In genomic region chrX:118117069-118117405, GRCh38 we compare ENCODE assay signal across 8 cellular contexts. TPM values are rescaled to one million over a fixed set of nuclear protein-coding genes. Genes with fewer than 3 reads are reported as not detected.
A peak's percentile ranks its signal among the peaks of the same experiment; 100 is the strongest.
DNase-seq lines count a peak whose midpoint lies in the region; ATAC-seq and TF ChIP-seq lines count a peak whose summit lies in the region.

No MANE protein-coding gene starts in this region.

- H3K4me1 Mint-ChIP-seq in CD4-positive, alpha-beta T cell (ENCODE audit: low read depth): peaks cover 19% of the 10 kb centered on the region
- peaks cover 6% of the 10 kb centered on the region for H3K4me1 Mint-ChIP-seq in chondrocyte (ENCODE audit: low read depth)

- H3K4me1 ChIP-seq in HUES48 (ENCODE audit: control insufficient read depth, insufficient read depth, low read length) (peaks cover 15% of the 10 kb centered on the region), mucosa of stomach (ENCODE audit: control insufficient read depth, insufficient read depth, low read length) (peaks cover 6% of the 10 kb centered on the region)

- H3K27ac Mint-ChIP-seq in CD4-positive, alpha-beta T cell: peak overlapping the region; percentile 61
- no peak overlapping the region for H3K27ac Mint-ChIP-seq in chondrocyte (ENCODE audit: unreplicated experiment)

- no peaks in the 10 kb centered on the region for H3K36me3 Mint-ChIP-seq in CD4-positive, alpha-beta T cell (ENCODE audit: low read depth)
- no peaks in the 10 kb centered on the region for H3K36me3 Mint-ChIP-seq in chondrocyte (ENCODE audit: low read depth)

- no peak for ATAC-seq in CD4-positive, alpha-beta T cell (ENCODE audit: poor library complexity)

- peak in 1 of 10 experiments; percentile 28 for DNase-seq in CD4-positive, alpha-beta T cell
- no peak for DNase-seq in chondrocyte (ENCODE audit: low spot score)
- DNase-seq in activated CD4-positive, CD25-positive, alpha-beta regulatory T cell treated with anti-CD3 and anti-CD28 coated beads, Interleukin-2, amount 50 U/mL, for 72 hours: no peak
- DNase-seq in NCI-H1930 (lab: John Stamatoyannopoulos, UW): no peak
- no peak for DNase-seq in COR-L47 (lab: John Stamatoyannopoulos, UW)
- no peak for DNase-seq in RPMI8226

- peak overlapping the region; percentile 30; the same call in 1 of the 2 replicates for H3K9ac ChIP-seq in HUES48 (ENCODE audit: low read depth, low read length)
- H3K9ac ChIP-seq in mucosa of stomach (ENCODE audit: low read length): peak overlapping the region; percentile 57

- CTCF ChIA-PET in CD4-positive, alpha-beta T cell (lab: Charles Lee): no interaction called here

- peaks cover 15% of the 10 kb centered on the region for H3K27me3 Mint-ChIP-seq in CD4-positive, alpha-beta T cell
- H3K27me3 Mint-ChIP-seq in chondrocyte (ENCODE audit: low read depth): peaks cover 4% of the 10 kb centered on the region

- H3K36me3 ChIP-seq in HUES48 (ENCODE audit: control insufficient read depth, insufficient read depth, low read length) (no peaks in the 10 kb centered on the region), mucosa of stomach (ENCODE audit: control insufficient read depth, insufficient read depth, low read length) (no peaks in the 10 kb centered on the region)

- H3K27ac ChIP-seq in CD4-positive, alpha-beta T cell (ENCODE audit: low read depth, low read length): no peak overlapping the region
- H3K27ac ChIP-seq in HUES48 (ENCODE audit: low read depth, low read length): no peak overlapping the region

- intact Hi-C loops in CD4-positive, alpha-beta T cell (cut with DNase I, micrococcal nuclease): no loop called here

- no peaks in the 10 kb centered on the region for H3K9me3 ChIP-seq in CD4-positive, alpha-beta T cell (ENCODE audit: control insufficient read depth, low read length)
- H3K9me3 ChIP-seq in HUES48 (ENCODE audit: control insufficient read depth, insufficient read depth, low read length) (no peaks in the 10 kb centered on the region), mucosa of stomach (ENCODE audit: control insufficient read depth, low read length) (no peaks in the 10 kb centered on the region)

- peak overlapping the region; percentile 86 for H3K4me3 ChIP-seq in HUES48 (ENCODE audit: low read depth, low read length)
- no peak overlapping the region for H3K4me3 ChIP-seq in mucosa of stomach (ENCODE audit: low read length)

- peak overlapping the region; percentile 83 for H3K4me3 Mint-ChIP-seq in CD4-positive, alpha-beta T cell
- H3K4me3 Mint-ChIP-seq in chondrocyte (ENCODE audit: unreplicated experiment): peak overlapping the region; percentile 66

- no peaks in the 10 kb centered on the region for H3K9me3 Mint-ChIP-seq in CD4-positive, alpha-beta T cell
- H3K9me3 Mint-ChIP-seq in chondrocyte (ENCODE audit: low read depth): no peaks in the 10 kb centered on the region

- no peak for TF ChIP-seq CTCF in CD4-positive, alpha-beta T cell (IDR thresholded peaks at IDR 0.05)
- no peak for TF ChIP-seq CTCF in chondrocyte (IDR thresholded peaks at IDR 0.05)

- peaks cover 14% of the 10 kb centered on the region for H3K27me3 ChIP-seq in CD4-positive, alpha-beta T cell (ENCODE audit: control insufficient read depth, insufficient read depth, low read length)
- peaks cover 39% of the 10 kb centered on the region for H3K27me3 ChIP-seq in HUES48 (ENCODE audit: control insufficient read depth, insufficient read depth, low read length)
- H3K27me3 ChIP-seq in mucosa of stomach (ENCODE audit: control insufficient read depth, insufficient read depth, low read length): no peaks in the 10 kb centered on the region

- POLR2A ChIA-PET in CD4-positive, alpha-beta T cell (lab: Charles Lee): no interaction called here

RNA-seq across cellular contexts. Expression of gene KLHL13, which starts 0.4 kb away (rescaled TPM):
- total RNA-seq in CD4-positive, alpha-beta T cell: under 1 TPM; 0.19 to 0.36 TPM
- total RNA-seq in chondrocyte: 0.18 to 1.3 TPM (median 0.45 TPM) in 3 replicates
